ENCODE assay signal across 15 cellular contexts in genomic region chr10:46512725-46513124, GRCh38. TPM values are rescaled to one million over a fixed set of nuclear protein-coding genes. Genes with fewer than 3 reads are reported as not detected.
DNase-seq lines count a peak whose midpoint lies in the region; ATAC-seq and TF ChIP-seq lines count a peak whose summit lies in the region.
"Not testable (repeated sequence)": the region's sequence is repeated elsewhere in the genome, so short reads cannot be mapped to it uniquely, and the experiment has no call there.
"Had no signal": no experiment of that assay in that cellular context is flagged by ENCODE, and none has a peak within 500 bp of the region (broad histone marks: within the 10 kb centered on the region; RNA-seq: fewer than 3 reads in every experiment).

No MANE protein-coding gene starts in this region.

- TF ChIP-seq CTCF in mucosa of descending colon (IDR thresholded peaks at IDR 0.05), result not testable (repeated sequence)

- H3K4me1 ChIP-seq in mucosa of descending colon (ENCODE audit: low read depth), result not testable (repeated sequence)

- intact Hi-C loops in Right ventricle myocardium superior (cut with DNase I); left ventricle myocardium superior (cut with micrococcal nuclease); left colon (cut with DNase I, micrococcal nuclease); mucosa of descending colon (cut with DNase I, micrococcal nuclease): not testable (repeated sequence)

- ATAC-seq in Right ventricle myocardium superior (ENCODE audit: poor library complexity), result peak; percentile 45
- ATAC-seq in left ventricle myocardium superior, result peak; percentile 35
- peak; percentile 78 for ATAC-seq in left colon
- peak; percentile 85 for ATAC-seq in left lobe of liver
- ATAC-seq in mucosa of descending colon, result peak; percentile 62

- not testable (repeated sequence) for H3K36me3 ChIP-seq in mucosa of descending colon (ENCODE audit: low read depth)

- not testable (repeated sequence) for DNase-seq in Right ventricle myocardium superior; left ventricle myocardium superior; left colon; left lobe of liver (ENCODE audit: low spot score); mucosa of descending colon

- not testable (repeated sequence) for H3K9me3 ChIP-seq in mucosa of descending colon

- H3K4me3 ChIP-seq in mucosa of descending colon, result not testable (repeated sequence)

RNA-seq across cellular contexts. Expression of gene GPRIN2, which starts 43.7 kb away (rescaled TPM):
- total RNA-seq in Right ventricle myocardium superior (not detected), left ventricle myocardium superior (not detected), left colon (10 to 100 TPM; 35.9 to 56.7 TPM), left lobe of liver (1.1 TPM), mucosa of descending colon (10 to 100 TPM; 17.2 to 58.7 (median 40.7) TPM)
- total RNA-seq: A172; A673; B cell; CD4-positive, alpha-beta memory T cell; CD4-positive, alpha-beta T cell; CD4-positive, CD25-positive, alpha-beta regulatory T cell; CD8-positive, alpha-beta memory T cell; CD8-positive, alpha-beta T cell had no signal

RNA-seq across cellular contexts. Expression of gene NPY4R, which starts 47.0 kb away (rescaled TPM):
- total RNA-seq in Right ventricle myocardium superior (not detected), left ventricle myocardium superior (not detected), left colon (1 to 10 TPM; 3.1 to 9.5 TPM), left lobe of liver (not detected), mucosa of descending colon (10 to 100 TPM; 11.2 to 25.3 (median 18.9) TPM)
- total RNA-seq: A673; B cell; Calu3; CD4-positive, alpha-beta memory T cell; CD4-positive, alpha-beta T cell; CD4-positive, CD25-positive, alpha-beta regulatory T cell; CD8-positive, alpha-beta memory T cell; CD8-positive, alpha-beta T cell; Daoy had no signal

Comparison
In these comparisons a context has a peak if more than half of its experiments do, and no peak if none do; other contexts are left out.
1. ATAC-seq: peak in every context shown above with its lines; median percentile 85 in left lobe of liver; 78 in left colon; 62 in mucosa of descending colon; 45 in Right ventricle myocardium superior; 35 in left ventricle myocardium superior.